12 cellular contexts compared by ENCODE assay signal in genomic region chrX:13899607-13900006, GRCh38.
DNase-seq lines count a peak whose midpoint lies in the region; ATAC-seq and TF ChIP-seq lines count a peak whose summit lies in the region.
"Had no signal": no experiment of that assay in that cellular context is flagged by ENCODE, and none has a peak within 500 bp of the region (broad histone marks: within the 10 kb centered on the region; RNA-seq: fewer than 3 reads in every experiment).

No MANE protein-coding gene starts in this region.

- no peak for TF ChIP-seq CTCF in AG04450 (IDR thresholded peaks at IDR 0.05; ENCODE audit: low read depth, low read length)
- no peak for TF ChIP-seq CTCF in HFFc6 (IDR thresholded peaks at IDR 0.05)
- TF ChIP-seq CTCF in astrocyte of the cerebellum (IDR thresholded peaks at IDR 0.05; ENCODE audit: low read depth, low read length, missing control alignments) = no peak

- H3K27me3 Mint-ChIP-seq in HFFc6 (ENCODE audit: insufficient read depth) = no peaks in the 10 kb centered on the region
- H3K27me3 Mint-ChIP-seq in activated T-helper 2 cell treated with anti-CD3 and anti-CD28 coated beads, Interferon-gamma antibody, Interleukin-2, Interleukin-4, amounts not matched to agents 10 μg/mL and 5 μg/mL and 100 μg/mL, durations not matched to agents 14 hours and 24 hours and 36 hours (ENCODE audit: low read depth) = no peaks in the 10 kb centered on the region
- H3K27me3 Mint-ChIP-seq: activated B cell treated with CpG ODN at 0.5 μM for 24 hours; activated naive CD8-positive, alpha-beta T cell had no signal

- intact Hi-C loops in activated T-helper 2 cell treated with anti-CD3 and anti-CD28 coated beads, Interferon-gamma antibody, Interleukin-2, Interleukin-4, amounts not matched to agents 10 μg/mL and 5 μg/mL and 100 μg/mL, durations not matched to agents 14 hours and 24 hours and 36 hours (cut with micrococcal nuclease) = no loop called here

- no peak for ATAC-seq in HG03565 (IDR thresholded peaks at IDR 0.05; ENCODE audit: unreplicated experiment)
- no peak for ATAC-seq in HG02884 (IDR thresholded peaks at IDR 0.05; ENCODE audit: unreplicated experiment)

- in situ Hi-C loops in astrocyte of the cerebellum (cut with HindIII; ENCODE audit: low sequenced_read_pairs) = no loop called here

- no peak overlapping the region for H3K14ac ChIP-seq in neuronal stem cell (ENCODE audit: low read length)

- H4K8ac ChIP-seq in neuronal stem cell (ENCODE audit: low read depth, low read length) = no peak overlapping the region

- no peak overlapping the region for H2BK120ac ChIP-seq in neuronal stem cell (ENCODE audit: low read depth, low read length)

- no peak overlapping the region for H2BK15ac ChIP-seq in neuronal stem cell (ENCODE audit: low read length)

- no peak overlapping the region for H3K4ac ChIP-seq in neuronal stem cell (ENCODE audit: low read length)

- peak; percentile 26 for DNase-seq in AG04450 (ENCODE audit: low read depth, low spot score)
- peak; percentile 5 for DNase-seq in HFFc6
- DNase-seq in astrocyte of the cerebellum (ENCODE audit: low read depth) = peak; percentile 84
- peak; percentile 91 for DNase-seq in iris pigment epithelial cell (ENCODE audit: low read depth)
- no peak for DNase-seq in neuronal stem cell (ENCODE audit: low spot score)
- no peak for DNase-seq in activated T-helper 2 cell treated with anti-CD3 and anti-CD28 coated beads, Interferon-gamma antibody, Interleukin-2, Interleukin-4, amounts not matched to agents 10 μg/mL and 5 μg/mL and 100 μg/mL, durations not matched to agents 14 hours and 24 hours and 36 hours (ENCODE audit: low spot score)
- DNase-seq: activated B cell treated with CpG ODN at 0.5 μM for 24 hours, Caco-2, NCI-H524 had no signal

- H2AK5ac ChIP-seq in neuronal stem cell (ENCODE audit: low read depth, low read length) = no peak overlapping the region

- H2BK5ac ChIP-seq in neuronal stem cell (ENCODE audit: low read length) = no peak overlapping the region

- POLR2A ChIA-PET in AG04450 (lab: Yijun Ruan, JAX) = no interaction called here

- H3K9me3 ChIP-seq in AG04450 (ENCODE audit: control insufficient read depth, insufficient read depth, low read length) (no peaks in the 10 kb centered on the region), neuronal stem cell (replicated peaks in 1 of 2; ENCODE audit: control insufficient read depth in 2 of 2, insufficient read depth in 1 of 2, low read depth in 1 of 2, low read length in 2 of 2) (no peaks in the 10 kb centered on the region)
- H3K9me3 ChIP-seq: Caco-2 had no signal

- H3K36me3 Mint-ChIP-seq in HFFc6 (ENCODE audit: low read depth) = no peaks in the 10 kb centered on the region
- H3K36me3 Mint-ChIP-seq in activated T-helper 2 cell treated with anti-CD3 and anti-CD28 coated beads, Interferon-gamma antibody, Interleukin-2, Interleukin-4, amounts not matched to agents 10 μg/mL and 5 μg/mL and 100 μg/mL, durations not matched to agents 14 hours and 24 hours and 36 hours (ENCODE audit: low read depth) = no peaks in the 10 kb centered on the region
- H3K36me3 Mint-ChIP-seq: activated naive CD8-positive, alpha-beta T cell had no signal

- H3K23ac ChIP-seq in neuronal stem cell (ENCODE audit: low read depth, low read length, poor library complexity) = no peak overlapping the region

- no CpG with 5 or more reads among the region's 6 CpGs for WGBS in neuronal stem cell (ENCODE audit: extremely low coverage in 2 of 2, insufficient read length in 2 of 2, insufficient replicate concordance in 1 of 2), 2 donors

- H3K9me3 Mint-ChIP-seq in HFFc6 = no peaks in the 10 kb centered on the region
- no peaks in the 10 kb centered on the region for H3K9me3 Mint-ChIP-seq in activated T-helper 2 cell treated with anti-CD3 and anti-CD28 coated beads, Interferon-gamma antibody, Interleukin-2, Interleukin-4, amounts not matched to agents 10 μg/mL and 5 μg/mL and 100 μg/mL, durations not matched to agents 14 hours and 24 hours and 36 hours
- H3K9me3 Mint-ChIP-seq: activated B cell treated with CpG ODN at 0.5 μM for 24 hours had no signal

- H3K79me1 ChIP-seq in neuronal stem cell (ENCODE audit: low read depth, low read length) = no peaks in the 10 kb centered on the region

- H3K27me3 ChIP-seq in AG04450 (ENCODE audit: control insufficient read depth, insufficient read depth, low read length) (no peaks in the 10 kb centered on the region), neuronal stem cell (ENCODE audit: control insufficient read depth in 3 of 3, insufficient read depth in 3 of 3, low read depth in 1 of 3, low read length in 3 of 3) (no peaks in the 10 kb centered on the region)

- H3K4me3 ChIP-seq in AG04450 (ENCODE audit: low read depth, low read length) (no peak overlapping the region), astrocyte of the cerebellum (ENCODE audit: low read depth, low read length) (no peak overlapping the region), neuronal stem cell (ENCODE audit: low read length in 2 of 2) (no peak overlapping the region)

- H3K4me2 ChIP-seq in neuronal stem cell (ENCODE audit: insufficient read depth, low read length, poor library complexity, severe bottlenecking) = no peak overlapping the region

- no peak overlapping the region for H3K27ac ChIP-seq in AG04450 (ENCODE audit: low read depth, low read length)
- H3K27ac ChIP-seq in neuronal stem cell (replicated peaks; ENCODE audit: low read length) = no peak overlapping the region

- H4K91ac ChIP-seq in neuronal stem cell (ENCODE audit: low read depth, low read length, poor library complexity) = no peak overlapping the region

- H3K9ac ChIP-seq in neuronal stem cell (ENCODE audit: low read depth, low read length, poor library complexity) = no peak overlapping the region

- no peaks in the 10 kb centered on the region for H3K4me1 ChIP-seq in neuronal stem cell (ENCODE audit: control insufficient read depth in 2 of 2, insufficient read depth in 1 of 2, low read depth in 1 of 2, low read length in 2 of 2)
- H3K4me1 ChIP-seq: Caco-2 had no signal

- no peak overlapping the region for H3K18ac ChIP-seq in neuronal stem cell (ENCODE audit: low read length)

- H3K4me1 Mint-ChIP-seq in HFFc6 (ENCODE audit: low read depth) = no peaks in the 10 kb centered on the region
- no peaks in the 10 kb centered on the region for H3K4me1 Mint-ChIP-seq in activated T-helper 2 cell treated with anti-CD3 and anti-CD28 coated beads, Interferon-gamma antibody, Interleukin-2, Interleukin-4, amounts not matched to agents 10 μg/mL and 5 μg/mL and 100 μg/mL, durations not matched to agents 14 hours and 24 hours and 36 hours (ENCODE audit: low read depth)
- H3K4me1 Mint-ChIP-seq: activated B cell treated with CpG ODN at 0.5 μM for 24 hours had no signal

- H3K4me3 Mint-ChIP-seq in HFFc6 = no peak overlapping the region; the same call in 1 of the 2 replicates
- H3K4me3 Mint-ChIP-seq in activated T-helper 2 cell treated with anti-CD3 and anti-CD28 coated beads, Interferon-gamma antibody, Interleukin-2, Interleukin-4, amounts not matched to agents 10 μg/mL and 5 μg/mL and 100 μg/mL, durations not matched to agents 14 hours and 24 hours and 36 hours (ENCODE audit: low read depth) = no peak overlapping the region
- H3K4me3 Mint-ChIP-seq: activated B cell treated with CpG ODN at 0.5 μM for 24 hours; activated naive CD8-positive, alpha-beta T cell had no signal

- CTCF ChIA-PET in AG04450 (lab: Charles Lee) = no interaction called here

- H2BK12ac ChIP-seq in neuronal stem cell (ENCODE audit: low read length) = no peak overlapping the region

- H2AFZ ChIP-seq in neuronal stem cell (ENCODE audit: low read length) = no peak overlapping the region

- no peak overlapping the region for H3K27ac Mint-ChIP-seq in HFFc6
- no peak overlapping the region for H3K27ac Mint-ChIP-seq in activated T-helper 2 cell treated with anti-CD3 and anti-CD28 coated beads, Interferon-gamma antibody, Interleukin-2, Interleukin-4, amounts not matched to agents 10 μg/mL and 5 μg/mL and 100 μg/mL, durations not matched to agents 14 hours and 24 hours and 36 hours
- H3K27ac Mint-ChIP-seq: activated B cell treated with CpG ODN at 0.5 μM for 24 hours; activated naive CD8-positive, alpha-beta T cell had no signal

- H3K36me3 ChIP-seq in neuronal stem cell (replicated peaks in 1 of 2; ENCODE audit: control insufficient read depth in 2 of 2, insufficient read depth in 2 of 2, low read length in 2 of 2) = peaks cover 0 to 29% of the 10 kb centered on the region in 2 donors

Comparison
In these comparisons a context has a peak if more than half of its experiments do, and no peak if none do; other contexts are left out.
1. DNase-seq: peak in AG04450 (single experiment), HFFc6 (single experiment), astrocyte of the cerebellum (single experiment) and iris pigment epithelial cell (single experiment); none in neuronal stem cell (single experiment) and activated T-helper 2 cell treated with anti-CD3 and anti-CD28 coated beads, Interferon-gamma antibody, Interleukin-2, Interleukin-4, amounts not matched to agents 10 μg/mL and 5 μg/mL and 100 μg/mL, durations not matched to agents 14 hours and 24 hours and 36 hours (single experiment).